In genomic region chr2:208466133-208466919, GRCh38 we compare ENCODE assay signal across 8 cellular contexts. TPM values are rescaled to one million over a fixed set of nuclear protein-coding genes. Genes with fewer than 3 reads are reported as not detected.
DNase-seq lines count a peak whose midpoint lies in the region; ATAC-seq and TF ChIP-seq lines count a peak whose summit lies in the region.

No MANE protein-coding gene starts in this region.

- H3K4me1 Mint-ChIP-seq in stimulated activated naive CD8-positive, alpha-beta T cell treated with anti-CD3 and anti-CD28 coated beads, Interleukin-15, amount 100 ng/mL, for 72 hours: no peaks in the 10 kb centered on the region

- H3K27ac Mint-ChIP-seq in stimulated activated naive CD8-positive, alpha-beta T cell treated with anti-CD3 and anti-CD28 coated beads, Interleukin-15, amount 100 ng/mL, for 72 hours: no peak overlapping the region

- TF ChIP-seq CTCF in C4-2B (conservative IDR thresholded peaks at IDR 0.05): peak; percentile 84

- no peak overlapping the region for H3K27ac ChIP-seq in C4-2B

- DNase-seq in NCI-H1417 treated with DMSO at 0.1 percent for 48 hours (lab: John Stamatoyannopoulos, UW): peak; percentile 20
- DNase-seq in SK-N-DZ (ENCODE audit: low spot score): peak; percentile 81
- peak in 22 of 42 donors; percentile 4 to 60 (median 27) for DNase-seq in head of caudate nucleus
- peak; percentile 9 to 17 for DNase-seq in stimulated activated naive CD8-positive, alpha-beta T cell treated with anti-CD3 and anti-CD28 coated beads, Interleukin-15, amount 100 ng/mL, for 72 hours
- DNase-seq in hippocampal formation (lab: John Stamatoyannopoulos, UW): no peak

- H3K27me3 Mint-ChIP-seq in stimulated activated naive CD8-positive, alpha-beta T cell treated with anti-CD3 and anti-CD28 coated beads, Interleukin-15, amount 100 ng/mL, for 72 hours: peaks cover 5% of the 10 kb centered on the region

- no peak overlapping the region for H3K4me3 Mint-ChIP-seq in stimulated activated naive CD8-positive, alpha-beta T cell treated with anti-CD3 and anti-CD28 coated beads, Interleukin-15, amount 100 ng/mL, for 72 hours

- intact Hi-C loops in head of caudate nucleus (cut with DNase I): no loop called here

- H3K9me3 Mint-ChIP-seq in stimulated activated naive CD8-positive, alpha-beta T cell treated with anti-CD3 and anti-CD28 coated beads, Interleukin-15, amount 100 ng/mL, for 72 hours: no peaks in the 10 kb centered on the region

- ATAC-seq in GM18519 (IDR thresholded peaks at IDR 0.05; ENCODE audit: low FRiP score, unreplicated experiment) (peak; percentile 92), HG02885 (IDR thresholded peaks at IDR 0.05; ENCODE audit: poor library complexity, unreplicated experiment) (peak; percentile 90)
- peak; percentile 64 for ATAC-seq in stimulated activated naive CD8-positive, alpha-beta T cell treated with anti-CD3 and anti-CD28 coated beads, Interleukin-15, amount 100 ng/mL, for 72 hours

RNA-seq across cellular contexts. Expression of gene PTH2R, which starts 59.7 kb away (rescaled TPM):
- not detected in 2 replicates for polyA plus RNA-seq in SK-N-DZ (2014; cell fraction: cytosol; rRNA removed)
- not detected in 2 replicates for polyA plus RNA-seq in SK-N-DZ (2014; cell fraction: nucleus; rRNA removed)

Comparison
In these comparisons a context has a peak if more than half of its experiments do, and no peak if none do; other contexts are left out.
1. DNase-seq: peak in NCI-H1417 treated with DMSO at 0.1 percent for 48 hours (single experiment), SK-N-DZ (single experiment), head of caudate nucleus (22 of 42) and stimulated activated naive CD8-positive, alpha-beta T cell treated with anti-CD3 and anti-CD28 coated beads, Interleukin-15, amount 100 ng/mL, for 72 hours (2 of 2); none in hippocampal formation (0 of 2).
2. Peak in every context shown above with its lines, with median percentiles within 50 percentile points of each other: ATAC-seq.